28 cellular contexts compared by ENCODE assay signal in genomic region chr22:22002526-22003055, GRCh38.
"Had no signal": no experiment of that assay in that cellular context is flagged by ENCODE, and none has a peak within 500 bp of the region (broad histone marks: within the 10 kb centered on the region; RNA-seq: fewer than 3 reads in every experiment).

No MANE protein-coding gene starts in this region.

- ATAC-seq: effector memory CD8-positive, alpha-beta T cell; esophagus mucosa; foreskin keratinocyte; gastrocnemius medialis; gastroesophageal sphincter; heart left ventricle; heart right ventricle had no signal

- DNase-seq: colonic mucosa; cortex of kidney; dermis blood vessel endothelial cell; dorsolateral prefrontal cortex; effector CD4-positive, alpha-beta T cell; effector CD8-positive, alpha-beta T cell; effector memory CD4-positive, alpha-beta T cell; effector memory CD8-positive, alpha-beta T cell; endodermal cell; erythroblast; esophagus squamous epithelium; foreskin fibroblast; foreskin keratinocyte; foreskin melanocyte; gastrocnemius medialis; glutamatergic neuron; head of caudate nucleus; heart left ventricle; heart right ventricle had no signal

- H3K36me3 ChIP-seq: colonic mucosa, esophagus muscularis mucosa, esophagus squamous epithelium, gastrocnemius medialis, gastroesophageal sphincter, heart left ventricle, heart right ventricle had no signal

- H3K4me3 ChIP-seq: colonic mucosa, coronary artery, dorsolateral prefrontal cortex, esophagus muscularis mucosa, esophagus squamous epithelium, gastrocnemius medialis, gastroesophageal sphincter, heart left ventricle, heart right ventricle had no signal

- H3K27me3 ChIP-seq: colonic mucosa, esophagus muscularis mucosa, gastrocnemius medialis, heart left ventricle, heart right ventricle had no signal

- H3K27ac ChIP-seq: colonic mucosa, coronary artery, dorsolateral prefrontal cortex, epithelial cell of prostate, esophagus muscularis mucosa, esophagus squamous epithelium, foreskin keratinocyte, gastrocnemius medialis, gastroesophageal sphincter, heart left ventricle, heart right ventricle had no signal

- H3K4me1 ChIP-seq: colonic mucosa, esophagus muscularis mucosa, esophagus squamous epithelium, foreskin keratinocyte, gastrocnemius medialis, gastroesophageal sphincter, heart left ventricle, heart right ventricle had no signal

- H3K9me3 ChIP-seq: colonic mucosa, esophagus muscularis mucosa, esophagus squamous epithelium, gastrocnemius medialis, gastroesophageal sphincter, heart left ventricle, heart right ventricle had no signal

- FAIRE-seq: colon, endometrium, endothelial cell of umbilical vein, frontal cortex had no signal
